8 cellular contexts compared by ENCODE assay signal in genomic region chr20:17525650-17526049, GRCh38. TPM values are rescaled to one million over a fixed set of nuclear protein-coding genes. Genes with fewer than 3 reads are reported as not detected.
DNase-seq lines count a peak whose midpoint lies in the region; ATAC-seq, FAIRE-seq and TF ChIP-seq lines count a peak whose summit lies in the region.

No MANE protein-coding gene starts in this region.

- H3K4me3 ChIP-seq in CD8-positive, alpha-beta T cell (ENCODE audit: low read depth, low read length) = no peak overlapping the region
- H3K4me3 ChIP-seq in GM23338 = no peak overlapping the region
- 0 out of 8 replicates have a peak overlapping the region, but pooled peaks of 1 of the 4 experiments have one; percentile 24 for H3K4me3 ChIP-seq in H1 (ENCODE audit: extremely low read depth in 1 of 4, insufficient read depth in 2 of 4, low read depth in 3 of 4, low read length in 4 of 4)

- no peak overlapping the region for H4K5ac ChIP-seq in H1 (ENCODE audit: insufficient read length, low read depth, low read length)

- CTCF ChIA-PET in CD8-positive, alpha-beta T cell (lab: Charles Lee) = no interaction called here
- CTCF ChIA-PET in H1 (lab: Charles Lee; ENCODE audit: partially characterized antibody) = interaction anchor here (1.2 to 2.0 kb wide), 4 partner anchors 12 to 329 kb away, joined by 4 to 10 read pairs (median 6); no protein-coding TSS in a partner anchor

- no peak overlapping the region for H3K14ac ChIP-seq in H1 (ENCODE audit: insufficient read length)

- H3K4me3 Mint-ChIP-seq in CD8-positive, alpha-beta T cell = no peak overlapping the region
- peak overlapping the region; percentile 56; the same call in 2 of the 3 replicates for H3K4me3 Mint-ChIP-seq in GM23338

- no peak for TF ChIP-seq POLR2A in H1 (IDR thresholded peaks at IDR 0.05; ENCODE audit: control extremely low read depth in 1 of 2, low read depth in 2 of 2, low read length in 2 of 2)

- no peak for DNase-seq in CD8-positive, alpha-beta T cell
- peak; percentile 79 for DNase-seq in GM23338 (ENCODE audit: low spot score)
- DNase-seq in NCI-H345 treated with DMSO at 0.1 percent for 48 hours (lab: John Stamatoyannopoulos, UW; ENCODE audit: unreplicated experiment) = peak; percentile 16
- no peak for DNase-seq in H1 (ENCODE audit: low read depth in 1 of 2, low spot score in 2 of 2)
- no peak for DNase-seq in effector CD8-positive, alpha-beta T cell (lab: John Stamatoyannopoulos, UW)

- TF ChIP-seq CTCF in CD8-positive, alpha-beta T cell (IDR thresholded peaks at IDR 0.05) = no peak
- no peak for TF ChIP-seq CTCF in GM23338 (conservative IDR thresholded peaks at IDR 0.05; ENCODE audit: low read depth in 2 of 2)
- TF ChIP-seq CTCF in H1 (IDR thresholded peaks at IDR 0.05; ENCODE audit: control extremely low read depth in 1 of 3, insufficient read depth in 1 of 3, low read depth in 1 of 3, low read length in 3 of 3) = no peak

- no peak overlapping the region for H3K4ac ChIP-seq in H1 (replicated peaks; ENCODE audit: insufficient read length, low read depth, low read length)

- H4K91ac ChIP-seq in H1 (replicated peaks; ENCODE audit: insufficient read length, low read length) = no peak overlapping the region

- H4K8ac ChIP-seq in H1 (ENCODE audit: extremely low read depth, insufficient read depth, low read length) = no peak overlapping the region

- peaks cover 4% of the 10 kb centered on the region for H3K4me1 Mint-ChIP-seq in CD8-positive, alpha-beta T cell (ENCODE audit: low read depth)
- H3K4me1 Mint-ChIP-seq in GM23338 = peaks cover 4% of the 10 kb centered on the region

- H3K36me3 ChIP-seq in CD8-positive, alpha-beta T cell (ENCODE audit: insufficient read depth, low read length) = no peaks in the 10 kb centered on the region
- H3K36me3 ChIP-seq in GM23338 (ENCODE audit: insufficient read depth) = no peaks in the 10 kb centered on the region
- H3K36me3 ChIP-seq in H1 (ENCODE audit: control insufficient read depth in 2 of 4, insufficient read depth in 4 of 4, low read length in 3 of 4) = no peaks in the 10 kb centered on the region

- ATAC-seq in CD8-positive, alpha-beta T cell = peak; percentile 65
- peak; percentile 95 for ATAC-seq in GM23338
- no peak for ATAC-seq in HG02938 (IDR thresholded peaks at IDR 0.05; ENCODE audit: unreplicated experiment)
- ATAC-seq in HG03139 (IDR thresholded peaks at IDR 0.05; ENCODE audit: unreplicated experiment) = no peak
- ATAC-seq in GM18909 (IDR thresholded peaks at IDR 0.05; ENCODE audit: poor library complexity, unreplicated experiment) = no peak

- H2BK20ac ChIP-seq in H1 (ENCODE audit: low read length) = no peak overlapping the region

- H3K4me2 ChIP-seq in GM23338 = no peak overlapping the region
- peak overlapping the region; percentile 40 to 43; a peak in 3 of 4 replicates for H3K4me2 ChIP-seq in H1 (ENCODE audit: insufficient read depth in 1 of 2, low read depth in 2 of 2, low read length in 2 of 2)

- H2AFZ ChIP-seq in GM23338 (peak overlapping the region; percentile 68; the same call in 1 of the 2 replicates), H1 (ENCODE audit: low read length) (peak overlapping the region; percentile 100)

- H3K27me3 ChIP-seq in CD8-positive, alpha-beta T cell (ENCODE audit: insufficient read depth, low read length) = no peaks in the 10 kb centered on the region
- H3K27me3 ChIP-seq in GM23338 (ENCODE audit: insufficient read depth) (peaks cover 8% of the 10 kb centered on the region), H1 (replicated peaks in 1 of 4; ENCODE audit: control insufficient read depth in 3 of 4, extremely low read depth in 1 of 4, insufficient read depth in 3 of 4, low read length in 3 of 4) (peaks cover under 1 to 11% (median 8%) of the 10 kb centered on the region in 4 experiments)

- no peaks in the 10 kb centered on the region for H3K79me1 ChIP-seq in H1 (ENCODE audit: low read depth, low read length)

- peaks cover 7% of the 10 kb centered on the region for H3F3A ChIP-seq in GM23338 (replicated peaks; ENCODE audit: low read depth)

- H3K56ac ChIP-seq in H1 (replicated peaks; ENCODE audit: insufficient read length, low read depth, low read length) = no peak overlapping the region

- H4K20me1 ChIP-seq in GM23338 (replicated peaks; ENCODE audit: insufficient read depth) (no peaks in the 10 kb centered on the region), H1 (replicated peaks in 1 of 2; ENCODE audit: control insufficient read depth in 1 of 2, insufficient read depth in 2 of 2, low read length in 2 of 2) (no peaks in the 10 kb centered on the region)

- H3K23ac ChIP-seq in H1 (ENCODE audit: insufficient read length) = no peak overlapping the region

- H3K9me3 Mint-ChIP-seq in CD8-positive, alpha-beta T cell = no peaks in the 10 kb centered on the region
- no peaks in the 10 kb centered on the region for H3K9me3 Mint-ChIP-seq in GM23338

- no peak overlapping the region for H2AK5ac ChIP-seq in H1 (ENCODE audit: low read depth, low read length)

- H3K9me3 ChIP-seq in CD8-positive, alpha-beta T cell (ENCODE audit: low read length) = no peaks in the 10 kb centered on the region
- H3K9me3 ChIP-seq in H1 (ENCODE audit: insufficient read depth in 2 of 2, low read depth in 1 of 2, low read length in 1 of 2) = no peaks in the 10 kb centered on the region

- TF ChIP-seq EP300 in H1 (IDR thresholded peaks at IDR 0.05; ENCODE audit: borderline replicate concordance in 1 of 2, low read depth in 2 of 2, low read length in 2 of 2) = no peak

- H3K27ac ChIP-seq in CD8-positive, alpha-beta T cell (ENCODE audit: low read depth, low read length) = no peak overlapping the region
- H3K27ac ChIP-seq in GM23338 (ENCODE audit: low read depth) (no peak overlapping the region), H1 (ENCODE audit: low read depth, low read length) (no peak overlapping the region)

- no peaks in the 10 kb centered on the region for H3K36me3 Mint-ChIP-seq in CD8-positive, alpha-beta T cell
- H3K36me3 Mint-ChIP-seq in GM23338 (ENCODE audit: low read depth) = no peaks in the 10 kb centered on the region

- no peak overlapping the region for H2BK120ac ChIP-seq in H1 (replicated peaks; ENCODE audit: low read depth, low read length)

- no peak overlapping the region for H3K27ac Mint-ChIP-seq in CD8-positive, alpha-beta T cell
- H3K27ac Mint-ChIP-seq in GM23338 = no peak overlapping the region

- H2BK12ac ChIP-seq in H1 (ENCODE audit: low read depth, low read length) = no peak overlapping the region

- intact Hi-C loops in CD8-positive, alpha-beta T cell (cut with DNase I, micrococcal nuclease) = no loop called here

- H3K9ac ChIP-seq in H1 (replicated peaks in 1 of 4; ENCODE audit: extremely low read depth in 1 of 4, low read depth in 3 of 4, low read length in 3 of 4) = peak overlapping the region in 1 of 4 experiments; percentile 35; a peak in 1 of 7 replicates

- peaks cover 1% of the 10 kb centered on the region; the same call in 1 of the 2 replicates for H3K23me2 ChIP-seq in H1 (ENCODE audit: low read depth, low read length)

- peaks cover 13% of the 10 kb centered on the region for H3K27me3 Mint-ChIP-seq in CD8-positive, alpha-beta T cell (ENCODE audit: low read depth)
- peaks cover 12% of the 10 kb centered on the region for H3K27me3 Mint-ChIP-seq in GM23338 (ENCODE audit: insufficient read depth, low read depth, poor library complexity)

- no peak overlapping the region for H2BK15ac ChIP-seq in H1 (ENCODE audit: low read length)

- H2BK5ac ChIP-seq in H1 (ENCODE audit: low read depth, low read length) = no peak overlapping the region

- no peaks in the 10 kb centered on the region for H3K4me1 ChIP-seq in CD8-positive, alpha-beta T cell (ENCODE audit: insufficient read depth, low read length)
- H3K4me1 ChIP-seq in GM23338 (ENCODE audit: insufficient read depth) (peaks cover 3% of the 10 kb centered on the region; the same call in 1 of the 2 replicates), H1 (replicated peaks in 1 of 4; ENCODE audit: control insufficient read depth in 3 of 4, insufficient read depth in 4 of 4, low read length in 3 of 4) (peaks cover 0 to 1% (median under 1%) of the 10 kb centered on the region in 4 experiments; a peak in 3 of 7 replicates)

- H3K18ac ChIP-seq in H1 (ENCODE audit: extremely low read depth, low read length) = no peak overlapping the region; the same call in 1 of the 2 replicates

- H3K9me2 ChIP-seq in GM23338 (ENCODE audit: insufficient read depth) = no peaks in the 10 kb centered on the region

- FAIRE-seq in H1 (lab: Jason Lieb, UNC) = peak; percentile 96

- no peaks in the 10 kb centered on the region for H3K79me2 ChIP-seq in GM23338 (replicated peaks; ENCODE audit: insufficient read depth)
- no peaks in the 10 kb centered on the region for H3K79me2 ChIP-seq in H1 (ENCODE audit: control insufficient read depth in 1 of 2, insufficient read depth in 2 of 2, low read length in 2 of 2)

- POLR2A ChIA-PET in CD8-positive, alpha-beta T cell (lab: Charles Lee) = no interaction called here
- POLR2A ChIA-PET in H1 (lab: Charles Lee; ENCODE audit: partially characterized antibody) = interaction anchor here (1.0 to 1.3 kb wide), 2 partner anchors 11 to 45 kb away, joined by 3 read pairs; partner anchors contain the start of gene DSTN

- no peak for TF ChIP-seq RAD21 in H1 (IDR thresholded peaks at IDR 0.05 in 1 of 2, conservative IDR thresholded peaks at IDR 0.05 in 1 of 2; ENCODE audit: low read depth in 2 of 2, low read length in 2 of 2)

RNA-seq across cellular contexts. Expression of gene BFSP1, which starts 5.5 kb away (rescaled TPM):
- under 1 TPM; 0.14 to 0.31 TPM for total RNA-seq in CD8-positive, alpha-beta T cell
- total RNA-seq in GM23338 (2014; rRNA removed; shearing (Covaris generic)) = 4.9 and 5.0 TPM in 2 replicates
- polyA plus RNA-seq in GM23338 (2016; fragmentation: Nextera tagmentation; extraction: Ambion mirVana) (2.7 and 3.1 TPM in 2 replicates), H1 (2011; rRNA removed) (1.5 and 1.8 TPM in 2 replicates)
- 2.5 and 3.2 TPM in 2 replicates for total RNA-seq in H1 (2021; fragmentation: NEBNext Ultra II Directional; extraction: Animal tissue kit (Norgen Biotek cat#: 25700))
- 3.0 TPM for polyA plus RNA-seq in H1 (2011; cell fraction: cytosol; rRNA removed)
- polyA plus RNA-seq in H1 (2011; cell fraction: nucleus; rRNA removed) = 3.6 TPM
- polyA plus RNA-seq in H1 (2012, experiment 1 of 2) = 2.6 to 3.5 TPM (median 3.2 TPM) in 4 replicates
- polyA plus RNA-seq in H1 (2012, experiment 2 of 2) = 1.8 TPM
- 2.4 TPM for polyA plus RNA-seq in H1 (2013, experiment 1 of 2)
- 2.2 TPM for polyA plus RNA-seq in H1 (2013, experiment 2 of 2)
- 1.7 and 2.7 TPM in 2 replicates for polyA minus RNA-seq in H1 (2011; rRNA and poly(A)+ RNA removed)
- polyA minus RNA-seq in H1 (2011; cell fraction: cytosol; rRNA and poly(A)+ RNA removed) = 1.7 TPM
- 2.6 TPM for polyA minus RNA-seq in H1 (2011; cell fraction: nucleus; rRNA and poly(A)+ RNA removed)

RNA-seq across cellular contexts. Expression of gene DSTN, which starts 44.2 kb away (rescaled TPM):
- total RNA-seq in CD8-positive, alpha-beta T cell = 10 to 100 TPM; 40.5 to 42.9 TPM
- 145 and 162 TPM in 2 replicates for total RNA-seq in GM23338 (2014; rRNA removed; shearing (Covaris generic))
- 456 and 459 TPM in 2 replicates for polyA plus RNA-seq in GM23338 (2016; fragmentation: Nextera tagmentation; extraction: Ambion mirVana)
- 208 TPM in 2 replicates for total RNA-seq in H1 (2021; fragmentation: NEBNext Ultra II Directional; extraction: Animal tissue kit (Norgen Biotek cat#: 25700))
- polyA plus RNA-seq in H1 (2011; rRNA removed) = 21.9 and 43.3 TPM in 2 replicates
- 48.1 TPM for polyA plus RNA-seq in H1 (2011; cell fraction: cytosol; rRNA removed)
- 26.3 TPM for polyA plus RNA-seq in H1 (2011; cell fraction: nucleus; rRNA removed)
- polyA plus RNA-seq in H1 (2012, experiment 1 of 2) = 138 to 228 TPM (median 144 TPM) in 4 replicates
- polyA plus RNA-seq in H1 (2012, experiment 2 of 2) = 78.5 TPM
- polyA plus RNA-seq in H1 (2013, experiment 1 of 2) = 327 TPM
- polyA plus RNA-seq in H1 (2013, experiment 2 of 2) = 333 TPM
- polyA minus RNA-seq in H1 (2011; rRNA and poly(A)+ RNA removed) = 9.6 and 10.5 TPM in 2 replicates
- polyA minus RNA-seq in H1 (2011; cell fraction: cytosol; rRNA and poly(A)+ RNA removed) = 25.1 TPM
- polyA minus RNA-seq in H1 (2011; cell fraction: nucleus; rRNA and poly(A)+ RNA removed) = 17.0 TPM

Comparison
In these comparisons a context has a peak if more than half of its experiments do, and no peak if none do; other contexts are left out.
1. ATAC-seq: peak in CD8-positive, alpha-beta T cell (single experiment) and GM23338 (single experiment); none in HG02938 (single experiment), HG03139 (single experiment) and GM18909 (single experiment).
2. DNase-seq: peak in GM23338 (single experiment) and NCI-H345 treated with DMSO at 0.1 percent for 48 hours (single experiment); none in CD8-positive, alpha-beta T cell (0 of 7), H1 (0 of 2) and effector CD8-positive, alpha-beta T cell (single experiment).